9 cellular contexts compared by ENCODE assay signal in genomic region chr12:13094349-13094748, GRCh38. TPM values are rescaled to one million over a fixed set of nuclear protein-coding genes. Genes with fewer than 3 reads are reported as not detected.
DNase-seq lines count a peak whose midpoint lies in the region; ATAC-seq, FAIRE-seq and TF ChIP-seq lines count a peak whose summit lies in the region.
"Had no signal": no experiment of that assay in that cellular context is flagged by ENCODE, and none has a peak within 500 bp of the region (broad histone marks: within the 10 kb centered on the region; RNA-seq: fewer than 3 reads in every experiment).

No MANE protein-coding gene starts in this region.

- H3K4me2 ChIP-seq in K562 (ENCODE audit: insufficient read depth, low read length): no peak overlapping the region

- peak; percentile 54 for ATAC-seq in GM21381 (IDR thresholded peaks at IDR 0.05; ENCODE audit: unreplicated experiment)
- no peak for ATAC-seq in K562
- no peak for ATAC-seq in thoracic aorta (ENCODE audit: insufficient number of reproducible peaks, low FRiP score, low read depth)

- H3K36me3 ChIP-seq in K562 (ENCODE audit: control insufficient read depth, insufficient read depth, low read length) (no peaks in the 10 kb centered on the region), thoracic aorta (no peaks in the 10 kb centered on the region)
- H3K36me3 ChIP-seq: thyroid gland had no signal

- H3K9me3 Mint-ChIP-seq in IgD-negative memory B cell: no peaks in the 10 kb centered on the region

- WGBS in K562 (ENCODE audit: insufficient coverage, low coverage, missing lambda C conversion rate): 0% methylated on average over 3 of the region's 3 CpGs

- TF ChIP-seq CTCF in K562 (IDR thresholded peaks at IDR 0.05 in 2 of 3, conservative IDR thresholded peaks at IDR 0.05 in 1 of 3; ENCODE audit: insufficient read depth in 2 of 3, low read depth in 1 of 3, low read length in 3 of 3): no peak
- TF ChIP-seq CTCF in thoracic aorta (IDR thresholded peaks at IDR 0.05): no peak

- H3K27me3 Mint-ChIP-seq in IgD-negative memory B cell: no peaks in the 10 kb centered on the region

- H3K27ac Mint-ChIP-seq in IgD-negative memory B cell: peak overlapping the region in 2 of 3 donors; percentile 22 to 46

- H3K27ac ChIP-seq in K562 (ENCODE audit: extremely low read depth, low read depth, low read length): no peak overlapping the region
- H3K27ac ChIP-seq in thoracic aorta: peak overlapping the region; percentile 7 to 13
- H3K27ac ChIP-seq: SK-N-MC had no signal

- no peak overlapping the region for H2AFZ ChIP-seq in K562 (ENCODE audit: low read depth, low read length)

- H3K4me3 ChIP-seq in K562: no peak overlapping the region
- H3K4me3 ChIP-seq in thoracic aorta: no peak overlapping the region
- H3K4me3 ChIP-seq: SK-N-MC, thyroid gland had no signal

- FAIRE-seq in K562 (lab: Jason Lieb, UNC): no peak

- peaks cover 19 to 24% (median 23%) of the 10 kb centered on the region in 3 donors for H3K4me1 Mint-ChIP-seq in IgD-negative memory B cell

- no peak for TF ChIP-seq POLR2A in K562 (conservative IDR thresholded peaks at IDR 0.05)

- POLR2A ChIA-PET in K562 (lab: Yijun Ruan, JAX): no interaction called here

- H3K9me3 ChIP-seq in K562 (replicated peaks; ENCODE audit: control insufficient read depth, insufficient read depth, low read depth, low read length): no peaks in the 10 kb centered on the region
- no peaks in the 10 kb centered on the region for H3K9me3 ChIP-seq in thoracic aorta
- H3K9me3 ChIP-seq: thyroid gland had no signal

- no peaks in the 10 kb centered on the region for H3K79me2 ChIP-seq in K562 (ENCODE audit: control insufficient read depth, insufficient read depth, low read length)

- peaks cover 6 to 39% of the 10 kb centered on the region in 2 experiments; a peak in 3 of 5 replicates for H3K27me3 ChIP-seq in K562 (ENCODE audit: control insufficient read depth in 2 of 2, insufficient read depth in 2 of 2, low read length in 2 of 2)
- no peaks in the 10 kb centered on the region for H3K27me3 ChIP-seq in thoracic aorta (replicated peaks; ENCODE audit: insufficient read depth)
- H3K27me3 ChIP-seq: thyroid gland had no signal

- BruUV-seq in K562 (replicated peaks; lab: Mats Ljungman, UMichigan): no TSS peak

- CTCF ChIA-PET in K562 (lab: Yijun Ruan, JAX; ENCODE audit: low intra/inter-chr PET ratio): no interaction called here

- H4K20me1 ChIP-seq in K562 (replicated peaks; ENCODE audit: control insufficient read depth, insufficient read depth, low read length): no peaks in the 10 kb centered on the region

- no peak for TF ChIP-seq RAD21 in K562 (CRISPR knock-in tag; conservative IDR thresholded peaks at IDR 0.05 in 1 of 2, IDR thresholded peaks at IDR 0.05 in 1 of 2)

- no peaks in the 10 kb centered on the region for H3K9me1 ChIP-seq in K562 (ENCODE audit: control insufficient read depth, insufficient read depth, low read length)

- intact Hi-C loops in K562 (cut with micrococcal nuclease): loop anchor here (10.0 kb wide), 1 partner anchor 180 kb away; no protein-coding TSS in a partner anchor

- no peak overlapping the region for H3K4me3 Mint-ChIP-seq in IgD-negative memory B cell

- TF ChIP-seq EP300 in K562 (IDR thresholded peaks at IDR 0.05; ENCODE audit: low read length): no peak

- H3K36me3 Mint-ChIP-seq in IgD-negative memory B cell: peaks cover 1% of the 10 kb centered on the region

- in situ Hi-C loops in K562 (cut with MboI): no loop called here

- H3K4me1 ChIP-seq in K562 (replicated peaks in 1 of 2; ENCODE audit: control insufficient read depth in 2 of 2, insufficient read depth in 2 of 2, low read length in 2 of 2) (no peaks in the 10 kb centered on the region; a peak in 1 of 5 replicates), thoracic aorta (ENCODE audit: control insufficient read depth in 1 of 2, low read depth in 2 of 2) (peaks cover 20 to 39% of the 10 kb centered on the region in 2 donors)

- DNase-seq in K562 (ENCODE audit: extremely low read depth in 1 of 4, low spot score in 3 of 4): no peak
- no peak for DNase-seq in thoracic aorta (ENCODE audit: low spot score)
- no peak for DNase-seq in iPS-NIHi7 (ENCODE audit: extremely low spot score)
- no peak for DNase-seq in stimulated activated naive CD4-positive, alpha-beta T cell (lab: John Stamatoyannopoulos, UW)
- DNase-seq in medulla oblongata (ENCODE audit: extremely low spot score): no peak

- H3K9ac ChIP-seq in K562 (ENCODE audit: insufficient read depth in 1 of 2, low read depth in 2 of 2, low read length in 2 of 2): no peak overlapping the region

TF ChIP-seq in K562, 482 proteins besides CTCF, POLR2A, EP300 and RAD21:
- peak; percentile 21; the same call in 1 of the 2 replicates for TF ChIP-seq SPI1 (IDR thresholded peaks at IDR 0.05; ENCODE audit: borderline replicate concordance, low read depth, low read length)
- TF ChIP-seq, protein P1, sequence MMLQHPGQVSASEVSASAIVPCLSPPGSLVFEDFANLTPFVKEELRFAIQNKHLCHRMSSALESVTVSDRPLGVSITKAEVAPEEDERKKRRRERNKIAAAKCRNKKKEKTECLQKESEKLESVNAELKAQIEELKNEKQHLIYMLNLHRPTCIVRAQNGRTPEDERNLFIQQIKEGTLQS (IDR thresholded peaks at IDR 0.05): peak; percentile 38; the same call in 1 of the 2 replicates
- TF ChIP-seq, protein P1 (CRISPR knock-in tag; conservative IDR thresholded peaks at IDR 0.05): no peak
- no peak for TF ChIP-seq ZNF76 (CRISPR knock-in tag; IDR thresholded peaks at IDR 0.05; ENCODE audit: borderline replicate concordance)

RNA-seq across cellular contexts. Expression of gene GSG1, which starts 9.1 kb away (rescaled TPM):
- not detected for polyA plus RNA-seq in IgD-negative memory B cell
- not detected in 2 replicates for total RNA-seq in K562 (2011; cell fraction: chromatin; rRNA removed; ENCODE audit: low replicate concordance)
- not detected in 2 replicates for total RNA-seq in K562 (2011; cell fraction: nucleolus; rRNA removed)
- total RNA-seq in K562 (2011; cell fraction: nucleoplasm; rRNA removed): not detected in 2 replicates
- not detected in 2 replicates for total RNA-seq in K562 (2014; rRNA removed)
- not detected in 2 replicates for total RNA-seq in K562 (2014; rRNA removed; fragmentation: Illumina TruSeq; extraction: Trizol)
- total RNA-seq in K562 (2015; rRNA removed; fragmentation: Illumina TruSeq; extraction: Trizol): not detected in 2 replicates
- not detected in 2 replicates for total RNA-seq in K562 (2021)
- not detected in 2 replicates for polyA plus RNA-seq in K562 (2011; rRNA removed)
- polyA plus RNA-seq in K562 (2011; cell fraction: cytosol; rRNA removed): not detected in 2 replicates
- polyA plus RNA-seq in K562 (2011; cell fraction: nucleus; rRNA removed): not detected in 2 replicates
- not detected in 2 replicates for polyA plus RNA-seq in K562 (2012)
- not detected in 2 replicates for polyA plus RNA-seq in K562 (2014; fragmentation: Illumina TruSeq; extraction: Trizol)
- polyA plus RNA-seq in K562 (2014; fragmentation: Nextera tagmentation; extraction: Ambion mirVana): not detected
- not detected in 2 replicates for polyA plus RNA-seq in K562 (2014; rRNA removed)
- not detected in 2 replicates for polyA minus RNA-seq in K562 (2011; rRNA and poly(A)+ RNA removed)
- not detected in 2 replicates for polyA minus RNA-seq in K562 (2011; cell fraction: cytosol; rRNA and poly(A)+ RNA removed)
- polyA minus RNA-seq in K562 (2011; cell fraction: nucleus; rRNA and poly(A)+ RNA removed): not detected in 2 replicates
- not detected for total RNA-seq in thoracic aorta

RNA-seq across cellular contexts. Expression of gene FAM234B, which starts 50.2 kb away (rescaled TPM):
- polyA plus RNA-seq in IgD-negative memory B cell: 2.7 TPM
- 7.7 and 8.2 TPM in 2 replicates for total RNA-seq in K562 (2011; cell fraction: chromatin; rRNA removed; ENCODE audit: low replicate concordance)
- 9.3 and 10.3 TPM in 2 replicates for total RNA-seq in K562 (2011; cell fraction: nucleolus; rRNA removed)
- total RNA-seq in K562 (2011; cell fraction: nucleoplasm; rRNA removed): 9.8 and 13.1 TPM in 2 replicates
- total RNA-seq in K562 (2014; rRNA removed): 1.3 and 2.4 TPM in 2 replicates
- total RNA-seq in K562 (2014; rRNA removed; fragmentation: Illumina TruSeq; extraction: Trizol): 2.2 and 2.6 TPM in 2 replicates
- 1.6 and 2.0 TPM in 2 replicates for total RNA-seq in K562 (2015; rRNA removed; fragmentation: Illumina TruSeq; extraction: Trizol)
- total RNA-seq in K562 (2021): 2.2 and 2.3 TPM in 2 replicates
- 4.3 and 7.0 TPM in 2 replicates for polyA plus RNA-seq in K562 (2011; rRNA removed)
- 2.3 and 5.7 TPM in 2 replicates for polyA plus RNA-seq in K562 (2011; cell fraction: cytosol; rRNA removed)
- 2.8 and 3.7 TPM in 2 replicates for polyA plus RNA-seq in K562 (2011; cell fraction: nucleus; rRNA removed)
- polyA plus RNA-seq in K562 (2012): 1.7 and 1.8 TPM in 2 replicates
- 1.9 and 2.0 TPM in 2 replicates for polyA plus RNA-seq in K562 (2014; fragmentation: Illumina TruSeq; extraction: Trizol)
- 1 to 10 TPM in 1 of 2 experiments, under 1 TPM in 1; 1.00 to 2.3 TPM for polyA plus RNA-seq in K562 (2014; fragmentation: Nextera tagmentation; extraction: Ambion mirVana)
- 1.6 and 2.0 TPM in 2 replicates for polyA plus RNA-seq in K562 (2014; rRNA removed)
- 12.1 and 18.7 TPM in 2 replicates for polyA minus RNA-seq in K562 (2011; rRNA and poly(A)+ RNA removed)
- polyA minus RNA-seq in K562 (2011; cell fraction: cytosol; rRNA and poly(A)+ RNA removed): 4.9 and 6.5 TPM in 2 replicates
- polyA minus RNA-seq in K562 (2011; cell fraction: nucleus; rRNA and poly(A)+ RNA removed): 4.2 and 12.6 TPM in 2 replicates
- 1 to 10 TPM; 4.5 to 8.5 TPM for total RNA-seq in thoracic aorta
